Comparison of ENCODE assay signal across 17 cellular contexts in the genomic region with DNA sequence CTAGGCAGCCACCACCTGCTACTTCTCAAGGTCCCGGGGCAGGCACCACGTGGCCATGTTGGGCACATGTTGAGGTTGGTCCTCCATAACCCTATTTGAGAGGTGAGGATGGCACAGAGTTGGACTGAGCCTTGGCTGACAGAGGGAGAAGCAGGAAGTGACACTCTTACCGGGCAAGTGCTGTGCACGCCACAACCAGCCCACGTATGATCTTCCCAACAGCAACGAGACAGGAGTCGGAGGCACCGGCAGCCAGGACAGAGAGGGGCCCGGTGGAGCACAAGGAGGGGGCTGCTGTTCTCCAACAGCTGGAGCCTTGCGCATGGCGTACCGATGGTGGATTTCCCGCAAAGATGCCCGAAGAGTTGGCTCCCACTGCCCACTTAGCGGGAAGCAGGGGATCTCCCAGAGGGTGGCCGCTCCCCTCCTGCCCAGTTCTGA. TPM values are rescaled to one million over a fixed set of nuclear protein-coding genes. Genes with fewer than 3 reads are reported as not detected.
DNase-seq lines count a peak whose midpoint lies in the region; ATAC-seq and TF ChIP-seq lines count a peak whose summit lies in the region.
"Had no signal": no experiment of that assay in that cellular context is flagged by ENCODE, and none has a peak within 500 bp of the region (broad histone marks: within the 10 kb centered on the region; RNA-seq: fewer than 3 reads in every experiment).

No MANE protein-coding gene starts in this region.

- H3K36me3 Mint-ChIP-seq in endodermal cell (ENCODE audit: low read depth) (no peaks in the 10 kb centered on the region), progenitor cell of endocrine pancreas (ENCODE audit: insufficient read depth) (no peaks in the 10 kb centered on the region)

- no peak for ATAC-seq in HG02798 (IDR thresholded peaks at IDR 0.05; ENCODE audit: poor library complexity, unreplicated experiment)
- ATAC-seq: GM12878, GM23338 had no signal

- H2BK120ac ChIP-seq in neuronal stem cell (ENCODE audit: low read depth, low read length) = no peak overlapping the region

- no peak overlapping the region for H2BK5ac ChIP-seq in neuronal stem cell (ENCODE audit: low read length)

- H3K27ac Mint-ChIP-seq in endodermal cell (no peak overlapping the region), progenitor cell of endocrine pancreas (no peak overlapping the region)
- H3K27ac Mint-ChIP-seq: GM23338 had no signal

- H3K9me3 ChIP-seq in left ventricle myocardium inferior (replicated peaks) = no peaks in the 10 kb centered on the region
- H3K9me3 ChIP-seq in endodermal cell (ENCODE audit: control insufficient read depth, low read length) = no peaks in the 10 kb centered on the region
- H3K9me3 ChIP-seq in neuronal stem cell (replicated peaks in 1 of 2; ENCODE audit: control insufficient read depth in 2 of 2, insufficient read depth in 1 of 2, low read depth in 1 of 2, low read length in 2 of 2) = no peaks in the 10 kb centered on the region
- H3K9me3 ChIP-seq: BLaER1, HAP-1 had no signal

- no peak overlapping the region for H3K4me3 ChIP-seq in left ventricle myocardium inferior
- H3K4me3 ChIP-seq in endodermal cell (ENCODE audit: low read length) = no peak overlapping the region
- no peak overlapping the region for H3K4me3 ChIP-seq in neuronal stem cell (ENCODE audit: low read length in 2 of 2)
- H3K4me3 ChIP-seq: BLaER1, GM12878, GM23338, HAP-1 had no signal

- H2AK5ac ChIP-seq in neuronal stem cell (ENCODE audit: low read depth, low read length) = no peak overlapping the region

- no peak overlapping the region for H4K8ac ChIP-seq in neuronal stem cell (ENCODE audit: low read depth, low read length)

- no peak overlapping the region for H3K27ac ChIP-seq in left ventricle myocardium inferior (replicated peaks)
- no peak overlapping the region for H3K27ac ChIP-seq in endodermal cell (ENCODE audit: low read depth, low read length)
- no peak overlapping the region for H3K27ac ChIP-seq in neuronal stem cell (replicated peaks; ENCODE audit: low read length)
- H3K27ac ChIP-seq: 22Rv1, BLaER1 had no signal

- H3K36me3 ChIP-seq in left ventricle myocardium inferior (no peaks in the 10 kb centered on the region), endodermal cell (ENCODE audit: control insufficient read depth, insufficient read depth, low read length) (no peaks in the 10 kb centered on the region), neuronal stem cell (replicated peaks in 1 of 2; ENCODE audit: control insufficient read depth in 2 of 2, insufficient read depth in 2 of 2, low read length in 2 of 2) (no peaks in the 10 kb centered on the region)
- H3K36me3 ChIP-seq: BLaER1, HAP-1 had no signal

- H3K9me3 Mint-ChIP-seq in endodermal cell (no peaks in the 10 kb centered on the region), progenitor cell of endocrine pancreas (ENCODE audit: low read depth) (no peaks in the 10 kb centered on the region)
- H3K9me3 Mint-ChIP-seq: GM23338 had no signal

- H3K4me3 Mint-ChIP-seq in endodermal cell (no peak overlapping the region), progenitor cell of endocrine pancreas (ENCODE audit: low read depth) (no peak overlapping the region)
- H3K4me3 Mint-ChIP-seq: GM23338 had no signal

- intact Hi-C loops in cardiac septum (cut with DNase I) (no loop called here), left ventricle myocardium inferior (cut with micrococcal nuclease) (no loop called here)

- no peak overlapping the region for H3K4me2 ChIP-seq in neuronal stem cell (ENCODE audit: insufficient read depth, low read length, poor library complexity, severe bottlenecking)
- H3K4me2 ChIP-seq: BLaER1, GM23338 had no signal

- H3K27me3 ChIP-seq in left ventricle myocardium inferior (ENCODE audit: low read depth) (peaks cover 3% of the 10 kb centered on the region), endodermal cell (ENCODE audit: control insufficient read depth, insufficient read depth, low read length, poor library complexity, severe bottlenecking) (no peaks in the 10 kb centered on the region), neuronal stem cell (ENCODE audit: control insufficient read depth in 3 of 3, insufficient read depth in 3 of 3, low read depth in 1 of 3, low read length in 3 of 3) (no peaks in the 10 kb centered on the region)
- H3K27me3 ChIP-seq: BLaER1 had no signal

- H3K9ac ChIP-seq in endodermal cell (ENCODE audit: extremely low read depth, low read length, poor library complexity, severe bottlenecking) (no peak overlapping the region), neuronal stem cell (ENCODE audit: low read depth, low read length, poor library complexity) (no peak overlapping the region)
- H3K9ac ChIP-seq: BLaER1 had no signal

- no peak overlapping the region for H3K14ac ChIP-seq in neuronal stem cell (ENCODE audit: low read length)

- no peak overlapping the region for H2AFZ ChIP-seq in neuronal stem cell (ENCODE audit: low read length)

- no peak overlapping the region for H2BK15ac ChIP-seq in neuronal stem cell (ENCODE audit: low read length)

- WGBS in endodermal cell (ENCODE audit: insufficient coverage in 1 of 2, insufficient read length in 1 of 2), 2 experiments = 95 to 100% methylated on average over 10 to 16 of the region's 16 CpGs
- no CpG with 5 or more reads among the region's 16 CpGs for WGBS in neuronal stem cell (ENCODE audit: extremely low coverage in 2 of 2, insufficient read length in 2 of 2, insufficient replicate concordance in 1 of 2), 2 donors

- H3K4me1 Mint-ChIP-seq in endodermal cell = peaks cover 26% of the 10 kb centered on the region
- no peaks in the 10 kb centered on the region for H3K4me1 Mint-ChIP-seq in progenitor cell of endocrine pancreas (ENCODE audit: low read depth)

- DNase-seq in cardiac septum (ENCODE audit: low spot score) (peak; percentile 69), left ventricle myocardium inferior (no peak), endodermal cell (peak; percentile 23), neuronal stem cell (ENCODE audit: low spot score) (no peak), progenitor cell of endocrine pancreas (ENCODE audit: low spot score, unreplicated experiment) (no peak), NCI-H748 treated with DMSO at 0.1 percent for 48 hours (lab: John Stamatoyannopoulos, UW) (no peak), hippocampal formation (lab: John Stamatoyannopoulos, UW) (no peak)
- DNase-seq: AML-193, DMS53 had no signal

- H3K4ac ChIP-seq in neuronal stem cell (ENCODE audit: low read length) = no peak overlapping the region

- peak overlapping the region; percentile 33 for H2BK12ac ChIP-seq in neuronal stem cell (ENCODE audit: low read length)

- no peaks in the 10 kb centered on the region for H3K79me1 ChIP-seq in neuronal stem cell (ENCODE audit: low read depth, low read length)

- no peak overlapping the region for H3K23ac ChIP-seq in neuronal stem cell (ENCODE audit: low read depth, low read length, poor library complexity)

- no peak overlapping the region for H4K91ac ChIP-seq in neuronal stem cell (ENCODE audit: low read depth, low read length, poor library complexity)

- no peak for TF ChIP-seq CTCF in left ventricle myocardium inferior (IDR thresholded peaks at IDR 0.05; ENCODE audit: borderline replicate concordance)
- no peak for TF ChIP-seq CTCF in endodermal cell (conservative IDR thresholded peaks at IDR 0.05)
- no peak for TF ChIP-seq CTCF in progenitor cell of endocrine pancreas (IDR thresholded peaks at IDR 0.05; ENCODE audit: unreplicated experiment)

- no peak overlapping the region for H3K18ac ChIP-seq in neuronal stem cell (ENCODE audit: low read length)

- H3K4me1 ChIP-seq in left ventricle myocardium inferior (peaks cover 7% of the 10 kb centered on the region), endodermal cell (ENCODE audit: control insufficient read depth, insufficient read depth, low read length) (peaks cover 4% of the 10 kb centered on the region), neuronal stem cell (ENCODE audit: control insufficient read depth in 2 of 2, insufficient read depth in 1 of 2, low read depth in 1 of 2, low read length in 2 of 2) (peaks cover 0 to 3% of the 10 kb centered on the region in 2 donors)
- H3K4me1 ChIP-seq: HAP-1 had no signal

- H3K27me3 Mint-ChIP-seq in endodermal cell (ENCODE audit: insufficient read depth) (peaks cover 5% of the 10 kb centered on the region), progenitor cell of endocrine pancreas (peaks cover 7% of the 10 kb centered on the region)

RNA-seq across cellular contexts. Expression of a gene that starts 3.4 kb away (rescaled TPM):
- total RNA-seq in cardiac septum (not detected), left ventricle myocardium inferior (not detected), endodermal cell (1 to 10 TPM in 1 of 2 donors, under 1 TPM in 1; 0.33 to 1.5 TPM), progenitor cell of endocrine pancreas (not detected in 2 replicates)
- not detected for polyA plus RNA-seq in endodermal cell (2013, experiment 1 of 2)
- polyA plus RNA-seq in endodermal cell (2013, experiment 2 of 2) = not detected
- polyA plus RNA-seq in neuronal stem cell (2013, experiment 1 of 2) = not detected
- polyA plus RNA-seq in neuronal stem cell (2013, experiment 2 of 2) = not detected
- total RNA-seq: Daoy, GM12878, GM23338, HT1080 had no signal
- polyA plus RNA-seq: GM12878, GM23338 had no signal

RNA-seq across cellular contexts. Expression of a gene that starts 19.6 kb away (rescaled TPM):
- total RNA-seq in cardiac septum = not detected
- total RNA-seq in left ventricle myocardium inferior = not detected
- not detected for total RNA-seq in endodermal cell
- polyA plus RNA-seq in endodermal cell (2013, experiment 1 of 2) = not detected
- polyA plus RNA-seq in endodermal cell (2013, experiment 2 of 2) = not detected
- polyA plus RNA-seq in neuronal stem cell (2013, experiment 1 of 2) = not detected
- not detected for polyA plus RNA-seq in neuronal stem cell (2013, experiment 2 of 2)
- not detected in 2 replicates for total RNA-seq in progenitor cell of endocrine pancreas
- total RNA-seq: Daoy, GM12878, GM23338, HT1080 had no signal
- polyA plus RNA-seq: GM12878, GM23338 had no signal

Comparison
In these comparisons a context has a peak if more than half of its experiments do, and no peak if none do; other contexts are left out.
1. DNase-seq: peak in cardiac septum (single experiment) and endodermal cell (single experiment); none in left ventricle myocardium inferior (single experiment), neuronal stem cell (single experiment), progenitor cell of endocrine pancreas (single experiment), NCI-H748 treated with DMSO at 0.1 percent for 48 hours (single experiment) and hippocampal formation (0 of 2).